1 cellular context compared by ENCODE assay signal in the genomic region with DNA sequence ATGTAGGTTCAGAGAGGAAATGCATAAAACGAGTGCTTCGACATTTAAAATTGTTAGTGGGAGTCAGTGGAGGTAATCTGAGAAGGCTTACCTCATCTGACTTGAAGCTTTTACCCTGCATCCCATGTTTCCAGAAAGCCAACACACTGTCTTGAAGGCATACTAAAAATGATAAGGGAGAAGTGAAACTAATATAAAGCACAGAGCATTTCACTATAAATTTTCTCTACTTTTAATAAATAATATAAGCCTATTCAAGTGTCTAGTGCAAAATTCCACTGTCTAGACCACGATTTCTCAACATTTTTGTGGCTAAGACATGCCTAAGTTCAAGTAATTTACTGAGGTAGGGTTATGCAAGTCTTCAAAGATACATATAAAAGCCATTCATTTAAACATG.
A peak's percentile ranks its signal among the peaks of the same experiment; 100 is the strongest.
TF ChIP-seq lines count a peak whose summit lies in the region.

No MANE protein-coding gene starts in this region.

TF ChIP-seq in HEK293, 187 proteins besides CTCF, POLR2A, EP300 and RAD21 (continued from another document):
- TF ChIP-seq, protein P1, sequence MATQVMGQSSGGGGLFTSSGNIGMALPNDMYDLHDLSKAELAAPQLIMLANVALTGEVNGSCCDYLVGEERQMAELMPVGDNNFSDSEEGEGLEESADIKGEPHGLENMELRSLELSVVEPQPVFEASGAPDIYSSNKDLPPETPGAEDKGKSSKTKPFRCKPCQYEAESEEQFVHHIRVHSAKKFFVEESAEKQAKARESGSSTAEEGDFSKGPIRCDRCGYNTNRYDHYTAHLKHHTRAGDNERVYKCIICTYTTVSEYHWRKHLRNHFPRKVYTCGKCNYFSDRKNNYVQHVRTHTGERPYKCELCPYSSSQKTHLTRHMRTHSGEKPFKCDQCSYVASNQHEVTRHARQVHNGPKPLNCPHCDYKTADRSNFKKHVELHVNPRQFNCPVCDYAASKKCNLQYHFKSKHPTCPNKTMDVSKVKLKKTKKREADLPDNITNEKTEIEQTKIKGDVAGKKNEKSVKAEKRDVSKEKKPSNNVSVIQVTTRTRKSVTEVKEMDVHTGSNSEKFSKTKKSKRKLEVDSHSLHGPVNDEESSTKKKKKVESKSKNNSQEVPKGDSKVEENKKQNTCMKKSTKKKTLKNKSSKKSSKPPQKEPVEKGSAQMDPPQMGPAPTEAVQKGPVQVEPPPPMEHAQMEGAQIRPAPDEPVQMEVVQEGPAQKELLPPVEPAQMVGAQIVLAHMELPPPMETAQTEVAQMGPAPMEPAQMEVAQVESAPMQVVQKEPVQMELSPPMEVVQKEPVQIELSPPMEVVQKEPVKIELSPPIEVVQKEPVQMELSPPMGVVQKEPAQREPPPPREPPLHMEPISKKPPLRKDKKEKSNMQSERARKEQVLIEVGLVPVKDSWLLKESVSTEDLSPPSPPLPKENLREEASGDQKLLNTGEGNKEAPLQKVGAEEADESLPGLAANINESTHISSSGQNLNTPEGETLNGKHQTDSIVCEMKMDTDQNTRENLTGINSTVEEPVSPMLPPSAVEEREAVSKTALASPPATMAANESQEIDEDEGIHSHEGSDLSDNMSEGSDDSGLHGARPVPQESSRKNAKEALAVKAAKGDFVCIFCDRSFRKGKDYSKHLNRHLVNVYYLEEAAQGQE (tag by site-specific recombination; IDR thresholded peaks at IDR 0.05) = no peak
- peak; percentile 59 for TF ChIP-seq PRDM6 (tag by site-specific recombination; IDR thresholded peaks at IDR 0.05)
